In the genomic region with DNA sequence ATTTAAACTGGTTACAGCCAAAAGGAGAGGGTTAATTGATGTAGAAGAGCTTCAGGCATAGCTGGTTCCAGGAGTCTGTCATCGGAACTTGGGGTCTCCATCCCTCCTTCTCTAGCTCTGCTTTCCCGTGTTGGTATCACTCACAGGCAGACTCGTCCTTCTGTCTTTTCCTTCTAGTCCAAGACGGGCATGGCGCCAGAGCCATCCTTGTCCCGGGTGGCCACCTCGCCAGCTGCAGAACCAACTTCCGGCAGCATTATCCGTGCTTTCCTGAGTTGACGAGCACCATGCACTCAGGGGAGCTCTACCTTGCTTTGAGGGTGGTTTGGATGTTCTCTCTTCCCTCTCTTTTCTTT, we compare ENCODE assay signal across 1 cellular context.
TF ChIP-seq lines count a peak whose summit lies in the region.

No MANE protein-coding gene starts in this region.

TF ChIP-seq in A549, 52 proteins besides CTCF, POLR2A, EP300 and RAD21 (continued from another document):
- TF ChIP-seq SREBF2 (IDR thresholded peaks at IDR 0.05) (no peak), MAX (IDR thresholded peaks at IDR 0.05) (no peak)
